Comparison of ENCODE assay signal across 10 cellular contexts in the genomic region with DNA sequence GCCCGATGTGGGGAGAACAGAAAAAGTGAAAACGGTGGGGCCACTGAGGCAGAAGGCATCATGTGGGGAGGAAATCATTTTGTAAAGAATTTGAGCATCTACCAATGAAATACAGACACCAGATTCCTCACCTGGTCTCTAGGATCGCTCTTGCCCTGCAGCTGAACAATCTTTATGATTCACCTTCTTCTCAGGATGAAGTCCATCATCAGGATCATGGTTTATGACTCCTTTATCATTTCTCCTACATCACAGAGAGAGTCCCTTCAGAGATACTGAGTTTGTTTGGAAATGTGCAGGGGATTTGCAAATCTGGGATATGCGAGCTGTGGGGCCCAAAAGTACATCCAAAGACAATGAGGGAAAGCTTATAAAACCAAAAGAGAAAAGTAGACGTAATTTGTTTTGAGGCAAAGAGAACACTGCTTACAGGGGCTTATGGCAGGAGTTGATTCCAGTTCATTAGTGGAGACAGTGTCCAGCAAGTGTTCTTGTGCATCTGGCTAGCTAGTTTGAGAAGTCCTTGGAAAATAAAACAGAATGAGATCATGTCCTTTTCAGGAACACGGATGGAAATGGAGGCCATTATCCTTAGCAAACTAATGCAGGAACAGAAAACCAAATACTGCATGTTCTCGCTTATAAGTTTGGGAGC. TPM values are rescaled to one million over a fixed set of nuclear protein-coding genes. Genes with fewer than 3 reads are reported as not detected.
DNase-seq lines count a peak whose midpoint lies in the region; ATAC-seq and TF ChIP-seq lines count a peak whose summit lies in the region.
"Had no signal": no experiment of that assay in that cellular context is flagged by ENCODE, and none has a peak within 500 bp of the region (broad histone marks: within the 10 kb centered on the region; RNA-seq: fewer than 3 reads in every experiment).

No MANE protein-coding gene starts in this region.

- POLR2A ChIA-PET in MCF 10A (lab: Yijun Ruan, JAX), result interaction anchor here (0.6 to 4.2 kb wide), 9 partner anchors 10 to 1052 kb away, joined by 3 to 63 read pairs (median 5); a partner anchor contains a TSS

- ATAC-seq in natural killer cell treated with Interleukin-12 subunit alpha and Interleukin-12 subunit beta and Interleukin-15 and Interleukin-18, amount 100 ng/mL, for 72 hours, result no peak
- ATAC-seq in natural killer cell, result no peak

- no peaks in the 10 kb centered on the region for H3K36me3 ChIP-seq in vagina

- no peak for DNase-seq in natural killer cell treated with Interleukin-12 subunit alpha and Interleukin-12 subunit beta and Interleukin-15 and Interleukin-18, amount 100 ng/mL, for 72 hours (ENCODE audit: low spot score)
- DNase-seq in natural killer cell (no peak), MCF 10A (ENCODE audit: unreplicated experiment) (no peak), mesothelial cell of epicardium (ENCODE audit: low spot score in 2 of 2, unreplicated experiment in 2 of 2) (no peak), vagina (ENCODE audit: extremely low spot score in 2 of 2) (no peak), AG20443 (ENCODE audit: low spot score) (no peak), LoVo (ENCODE audit: low spot score) (no peak)
- DNase-seq in activated CD4-positive, CD25-positive, alpha-beta regulatory T cell (lab: John Stamatoyannopoulos, UW), result no peak

- peaks cover 14% of the 10 kb centered on the region for H3K36me3 Mint-ChIP-seq in natural killer cell treated with Interleukin-12 subunit alpha and Interleukin-12 subunit beta and Interleukin-15 and Interleukin-18, amount 100 ng/mL, for 72 hours
- H3K36me3 Mint-ChIP-seq in natural killer cell, result no peaks in the 10 kb centered on the region
- H3K36me3 Mint-ChIP-seq in MCF 10A (ENCODE audit: insufficient read depth, unreplicated experiment), result no peaks in the 10 kb centered on the region
- no peaks in the 10 kb centered on the region for H3K36me3 Mint-ChIP-seq in mesothelial cell of epicardium

- no peaks in the 10 kb centered on the region for H3K27me3 ChIP-seq in vagina

- intact Hi-C loops in natural killer cell (cut with micrococcal nuclease) (no loop called here), MCF 10A (cut with micrococcal nuclease) (no loop called here), vagina (cut with DNase I) (loop anchor here (10.0 kb wide), 1 partner anchor 93 kb away; a partner anchor contains a TSS)

- H3K27ac Mint-ChIP-seq in natural killer cell treated with Interleukin-12 subunit alpha and Interleukin-12 subunit beta and Interleukin-15 and Interleukin-18, amount 100 ng/mL, for 72 hours, result peak overlapping the region in 1 of 2 donors; percentile 20
- H3K27ac Mint-ChIP-seq in natural killer cell, result no peak overlapping the region
- H3K27ac Mint-ChIP-seq in MCF 10A (ENCODE audit: low read depth, unreplicated experiment), result peak overlapping the region; percentile 93
- peak overlapping the region; percentile 61 for H3K27ac Mint-ChIP-seq in mesothelial cell of epicardium
- H3K27ac Mint-ChIP-seq: activated naive CD8-positive, alpha-beta T cell treated with anti-CD3 and anti-CD28 coated beads for 36 hours had no signal

- H3K9me3 Mint-ChIP-seq in natural killer cell treated with Interleukin-12 subunit alpha and Interleukin-12 subunit beta and Interleukin-15 and Interleukin-18, amount 100 ng/mL, for 72 hours, result no peaks in the 10 kb centered on the region
- no peaks in the 10 kb centered on the region for H3K9me3 Mint-ChIP-seq in natural killer cell
- peaks cover 8% of the 10 kb centered on the region for H3K9me3 Mint-ChIP-seq in MCF 10A (ENCODE audit: unreplicated experiment)
- H3K9me3 Mint-ChIP-seq in mesothelial cell of epicardium, result peaks cover 3% of the 10 kb centered on the region
- H3K9me3 Mint-ChIP-seq: activated naive CD8-positive, alpha-beta T cell treated with anti-CD3 and anti-CD28 coated beads for 36 hours had no signal

- CTCF ChIA-PET in MCF 10A (lab: Yijun Ruan, JAX), result interaction anchor here (0.6 to 2.4 kb wide), 13 partner anchors 10 to 382 kb away, joined by 3 to 19 read pairs (median 3); no protein-coding TSS in a partner anchor

- H3K27ac ChIP-seq in vagina, result peak overlapping the region; percentile 76
- H3K27ac ChIP-seq: KMS-11 had no signal

- TF ChIP-seq CTCF in natural killer cell (IDR thresholded peaks at IDR 0.05) (no peak), MCF 10A (IDR thresholded peaks at IDR 0.05; ENCODE audit: unreplicated experiment) (no peak), mesothelial cell of epicardium (IDR thresholded peaks at IDR 0.05; ENCODE audit: unreplicated experiment) (no peak), vagina (IDR thresholded peaks at IDR 0.05) (no peak)

- peaks cover 8% of the 10 kb centered on the region for H3K4me1 ChIP-seq in vagina

- H3K4me1 Mint-ChIP-seq in natural killer cell treated with Interleukin-12 subunit alpha and Interleukin-12 subunit beta and Interleukin-15 and Interleukin-18, amount 100 ng/mL, for 72 hours (ENCODE audit: low read depth in 2 of 2), result peaks cover 31 to 43% of the 10 kb centered on the region in 2 donors
- H3K4me1 Mint-ChIP-seq in natural killer cell, result peaks cover 22 to 28% of the 10 kb centered on the region in 2 donors
- peaks cover 24% of the 10 kb centered on the region for H3K4me1 Mint-ChIP-seq in MCF 10A (ENCODE audit: insufficient read depth, unreplicated experiment)
- H3K4me1 Mint-ChIP-seq in mesothelial cell of epicardium, result peaks cover 15% of the 10 kb centered on the region

- no peak for TF ChIP-seq POLR2A in vagina (IDR thresholded peaks at IDR 0.05)

- no TSS peak for BruUV-seq in MCF 10A (replicated peaks; lab: Mats Ljungman, UMichigan)

- no peaks in the 10 kb centered on the region for H3K9me3 ChIP-seq in vagina

- H3K27me3 Mint-ChIP-seq in natural killer cell treated with Interleukin-12 subunit alpha and Interleukin-12 subunit beta and Interleukin-15 and Interleukin-18, amount 100 ng/mL, for 72 hours, result peaks cover 52 to 66% of the 10 kb centered on the region in 2 donors
- H3K27me3 Mint-ChIP-seq in natural killer cell (ENCODE audit: low read depth in 2 of 2) (peaks cover 56 to 79% of the 10 kb centered on the region in 2 donors), MCF 10A (ENCODE audit: insufficient read depth, unreplicated experiment) (no peaks in the 10 kb centered on the region), mesothelial cell of epicardium (ENCODE audit: low read depth) (no peaks in the 10 kb centered on the region)

- H3K4me3 Mint-ChIP-seq in natural killer cell treated with Interleukin-12 subunit alpha and Interleukin-12 subunit beta and Interleukin-15 and Interleukin-18, amount 100 ng/mL, for 72 hours, result peak overlapping the region; percentile 51
- H3K4me3 Mint-ChIP-seq in natural killer cell, result no peak overlapping the region
- H3K4me3 Mint-ChIP-seq in MCF 10A (ENCODE audit: unreplicated experiment), result peak overlapping the region; percentile 69
- peak overlapping the region; percentile 51 for H3K4me3 Mint-ChIP-seq in mesothelial cell of epicardium

- H3K4me3 ChIP-seq in vagina, result peak overlapping the region in 1 of 2 donors; percentile 21

RNA-seq across cellular contexts. Expression of a gene that starts 15.3 kb away (rescaled TPM):
- total RNA-seq in natural killer cell treated with Interleukin-12 subunit alpha and Interleukin-12 subunit beta and Interleukin-15 and Interleukin-18, amount 100 ng/mL, for 72 hours, result 10 to 100 TPM; 33.8 to 77.9 TPM
- 10 to 100 TPM; 24.9 to 74.4 (median 33.1) TPM for total RNA-seq in natural killer cell
- total RNA-seq in MCF 10A (2022), result 476 and 566 TPM in 2 replicates
- 125 to 137 TPM (median 130 TPM) in 3 replicates for total RNA-seq in mesothelial cell of epicardium
- 197 TPM for total RNA-seq in vagina

RNA-seq across cellular contexts. Expression of a gene that starts 52.8 kb away (rescaled TPM):
- not detected for total RNA-seq in natural killer cell treated with Interleukin-12 subunit alpha and Interleukin-12 subunit beta and Interleukin-15 and Interleukin-18, amount 100 ng/mL, for 72 hours
- total RNA-seq in natural killer cell (not detected), MCF 10A (2022) (not detected in 2 replicates), mesothelial cell of epicardium (not detected in 3 replicates), vagina (not detected)
- total RNA-seq: activated naive CD8-positive, alpha-beta T cell treated with anti-CD3 and anti-CD28 coated beads for 36 hours had no signal

Comparison
In these comparisons a context has a peak if more than half of its experiments do, and no peak if none do; other contexts are left out.
1. H3K27ac Mint-ChIP-seq: peak in MCF 10A (single experiment) and mesothelial cell of epicardium (single experiment); none in natural killer cell (0 of 2).